Comparison of ENCODE assay signal across 1 cellular context in the genomic region with DNA sequence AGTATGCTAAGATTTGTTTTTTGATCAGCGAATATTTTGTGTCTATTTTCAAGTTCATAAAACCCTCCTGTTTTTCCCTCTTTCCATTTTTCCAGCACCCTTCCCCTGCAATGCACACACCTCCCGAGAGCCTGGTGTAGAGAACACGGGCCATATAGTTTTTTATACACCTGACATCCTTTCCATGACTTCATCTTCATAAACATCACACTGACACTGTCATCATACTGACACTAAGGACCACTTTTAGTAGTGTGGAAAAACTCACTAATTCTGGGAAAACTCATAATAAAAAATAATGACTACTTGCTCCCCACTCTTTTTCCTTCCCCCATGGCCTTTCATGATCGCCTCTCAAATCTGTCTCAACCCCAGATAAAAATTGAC.
TF ChIP-seq lines count a peak whose summit lies in the region.

No MANE protein-coding gene starts in this region.

TF ChIP-seq in IMR-90, 13 proteins besides CTCF, POLR2A, EP300 and RAD21 (continued from another document):
- TF ChIP-seq, protein P1, sequence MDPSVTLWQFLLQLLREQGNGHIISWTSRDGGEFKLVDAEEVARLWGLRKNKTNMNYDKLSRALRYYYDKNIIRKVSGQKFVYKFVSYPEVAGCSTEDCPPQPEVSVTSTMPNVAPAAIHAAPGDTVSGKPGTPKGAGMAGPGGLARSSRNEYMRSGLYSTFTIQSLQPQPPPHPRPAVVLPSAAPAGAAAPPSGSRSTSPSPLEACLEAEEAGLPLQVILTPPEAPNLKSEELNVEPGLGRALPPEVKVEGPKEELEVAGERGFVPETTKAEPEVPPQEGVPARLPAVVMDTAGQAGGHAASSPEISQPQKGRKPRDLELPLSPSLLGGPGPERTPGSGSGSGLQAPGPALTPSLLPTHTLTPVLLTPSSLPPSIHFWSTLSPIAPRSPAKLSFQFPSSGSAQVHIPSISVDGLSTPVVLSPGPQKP (IDR thresholded peaks at IDR 0.05; ENCODE audit: borderline replicate concordance, low read depth, low read length) = no peak
- no peak for TF ChIP-seq MAFK (IDR thresholded peaks at IDR 0.05; ENCODE audit: low read depth, low read length)
- no peak for TF ChIP-seq RCOR1 (IDR thresholded peaks at IDR 0.05; ENCODE audit: insufficient replicate concordance, low read length)
- no peak for TF ChIP-seq RFX5 (IDR thresholded peaks at IDR 0.05; ENCODE audit: low read depth, low read length)
- no peak for TF ChIP-seq BHLHE40 (IDR thresholded peaks at IDR 0.05; ENCODE audit: low read depth, low read length)
- no peak for TF ChIP-seq MAZ (IDR thresholded peaks at IDR 0.05; ENCODE audit: borderline replicate concordance, low read depth, low read length)
- no peak for TF ChIP-seq CEBPB (IDR thresholded peaks at IDR 0.05; ENCODE audit: low read depth, low read length)
- no peak for TF ChIP-seq MXI1 (IDR thresholded peaks at IDR 0.05; ENCODE audit: borderline replicate concordance, low read depth, low read length)
